Comparison of ENCODE assay signal across 1 cellular context in the genomic region with DNA sequence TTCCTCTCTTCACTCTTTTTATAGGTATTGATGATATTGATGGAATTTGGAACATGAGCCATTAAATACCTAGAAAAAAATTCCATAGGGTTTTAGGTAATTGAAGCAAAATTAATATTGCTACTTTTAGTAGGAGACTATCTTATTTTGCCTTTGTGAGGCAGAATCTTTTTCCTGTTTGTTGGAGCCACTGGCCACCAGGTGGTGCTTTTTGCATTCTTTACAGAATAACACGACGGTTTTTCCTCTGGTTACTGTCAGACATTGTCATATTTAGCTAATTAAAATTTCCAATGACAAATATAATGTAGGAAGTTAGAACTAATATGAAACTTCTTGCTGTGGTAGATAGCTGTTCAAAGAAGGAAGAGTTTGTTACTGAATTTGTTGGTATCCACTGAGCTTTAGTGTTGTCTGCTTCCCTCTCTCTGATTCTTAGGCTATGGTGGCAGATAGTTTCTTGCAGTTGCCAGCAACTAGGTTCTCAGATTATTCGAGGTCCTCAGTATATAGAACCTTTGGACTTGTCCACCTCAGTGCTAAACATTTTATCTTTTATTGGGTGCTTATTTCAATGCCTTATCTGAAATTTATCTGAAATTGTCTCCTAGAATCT.
TF ChIP-seq lines count a peak whose summit lies in the region.

No MANE protein-coding gene starts in this region.

TF ChIP-seq in IMR-90, 13 proteins besides CTCF, POLR2A, EP300 and RAD21:
- peak; percentile 81 for TF ChIP-seq SMC3 (IDR thresholded peaks at IDR 0.05; ENCODE audit: low read depth, low read length)
- TF ChIP-seq NFE2L2 (IDR thresholded peaks at IDR 0.05; ENCODE audit: low read depth, low read length): no peak
- TF ChIP-seq RFX5 (IDR thresholded peaks at IDR 0.05; ENCODE audit: low read depth, low read length): no peak
- no peak for TF ChIP-seq CHD1 (IDR thresholded peaks at IDR 0.05; ENCODE audit: low read depth, low read length)
- TF ChIP-seq, protein P1, sequence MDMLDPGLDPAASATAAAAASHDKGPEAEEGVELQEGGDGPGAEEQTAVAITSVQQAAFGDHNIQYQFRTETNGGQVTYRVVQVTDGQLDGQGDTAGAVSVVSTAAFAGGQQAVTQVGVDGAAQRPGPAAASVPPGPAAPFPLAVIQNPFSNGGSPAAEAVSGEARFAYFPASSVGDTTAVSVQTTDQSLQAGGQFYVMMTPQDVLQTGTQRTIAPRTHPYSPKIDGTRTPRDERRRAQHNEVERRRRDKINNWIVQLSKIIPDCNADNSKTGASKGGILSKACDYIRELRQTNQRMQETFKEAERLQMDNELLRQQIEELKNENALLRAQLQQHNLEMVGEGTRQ (IDR thresholded peaks at IDR 0.05; ENCODE audit: low read depth, low read length): no peak
